22 cellular contexts compared by ENCODE assay signal in the genomic region with DNA sequence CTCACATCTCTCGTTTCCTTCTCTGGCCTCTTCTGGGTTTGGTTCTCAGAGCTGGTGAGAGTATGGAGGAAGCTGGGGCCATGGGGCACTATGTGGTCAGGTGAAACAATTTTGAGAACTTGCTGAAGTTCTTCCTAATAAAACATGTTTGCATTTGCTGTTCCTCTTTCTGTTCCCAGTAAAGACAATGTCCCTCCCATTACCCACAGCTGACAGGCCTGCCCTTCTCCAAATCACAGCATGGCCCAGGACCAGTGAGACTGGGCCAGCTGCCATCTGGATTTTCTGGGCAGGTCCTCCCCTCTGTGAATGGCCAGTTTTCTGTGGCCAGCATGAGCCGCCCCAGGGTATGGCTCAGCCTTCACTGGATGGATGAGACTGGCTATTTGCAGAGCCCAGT. TPM values are rescaled to one million over a fixed set of nuclear protein-coding genes. Genes with fewer than 3 reads are reported as not detected.
DNase-seq lines count a peak whose midpoint lies in the region; ATAC-seq and TF ChIP-seq lines count a peak whose summit lies in the region.
"Had no signal": no experiment of that assay in that cellular context is flagged by ENCODE, and none has a peak within 500 bp of the region (broad histone marks: within the 10 kb centered on the region; RNA-seq: fewer than 3 reads in every experiment).

A gene (minus strand): TSS at position 113 of the 400 bp plus-strand sequence.

- no peak for ATAC-seq in stimulated activated naive CD8-positive, alpha-beta T cell treated with anti-CD3 and anti-CD28 coated beads, Interleukin-15, Interleukin-2, amounts not matched to agents 100 U/mL and 50 U/mL, for 24 hours
- ATAC-seq in left ventricle myocardium superior (peak; percentile 50), upper lobe of right lung (peak; percentile 45), GM19351 (IDR thresholded peaks at IDR 0.05; ENCODE audit: unreplicated experiment) (no peak)
- ATAC-seq: body of pancreas, HCT116 had no signal

- no peak within 1 kb of the TSS for H3K9ac ChIP-seq in OCI-LY3 (ENCODE audit: low read length)
- H3K9ac ChIP-seq: SK-N-SH had no signal

- no peak for DNase-seq in stimulated activated naive CD8-positive, alpha-beta T cell treated with anti-CD3 and anti-CD28 coated beads, Interleukin-15, Interleukin-2, amounts not matched to agents 100 U/mL and 50 U/mL, for 24 hours
- DNase-seq in left ventricle myocardium superior, result no peak
- DNase-seq in upper lobe of right lung, result no peak
- no peak for DNase-seq in OCI-M1 (lab: John Stamatoyannopoulos, UW)
- no peak for DNase-seq in coronary artery (ENCODE audit: low spot score)
- DNase-seq: activated CD4-positive, CD25-positive, alpha-beta regulatory T cell treated with anti-CD3 and anti-CD28 coated beads, Interleukin-2, amount 50 U/mL, for 72 hours; activated naive CD8-positive, alpha-beta T cell treated with anti-CD3 and anti-CD28 coated beads for 36 hours; DND-41; kidney; NCI-H510A treated with DMSO at 0.1 percent for 48 hours; SK-N-SH; stimulated activated CD4-positive, alpha-beta T cell treated with anti-CD3 and anti-CD28 coated beads, Interleukin-15, amount 100 ng/mL, for 24 hours had no signal

- H3K27ac Mint-ChIP-seq in stimulated activated naive CD8-positive, alpha-beta T cell treated with anti-CD3 and anti-CD28 coated beads, Interleukin-15, Interleukin-2, amounts not matched to agents 100 ng/mL and 50 ng/mL, for 24 hours, result peak within 1 kb of the TSS; percentile 6
- H3K27ac Mint-ChIP-seq: activated naive CD8-positive, alpha-beta T cell treated with anti-CD3 and anti-CD28 coated beads for 36 hours had no signal

- peak within 1 kb of the TSS; percentile 34 for H3K4me2 ChIP-seq in OCI-LY3 (ENCODE audit: low read length)
- H3K4me2 ChIP-seq: SK-N-SH had no signal

- peaks cover 16% of the 10 kb centered on the region for H3K4me1 Mint-ChIP-seq in stimulated activated naive CD8-positive, alpha-beta T cell treated with anti-CD3 and anti-CD28 coated beads, Interleukin-15, Interleukin-2, amounts not matched to agents 100 ng/mL and 50 ng/mL, for 24 hours (ENCODE audit: low read depth)

- TF ChIP-seq CTCF in OCI-LY3 (IDR thresholded peaks at IDR 0.05; ENCODE audit: low read depth, low read length) (no peak), upper lobe of right lung (IDR thresholded peaks at IDR 0.05) (no peak), coronary artery (IDR thresholded peaks at IDR 0.05) (no peak)

- no peaks in the 10 kb centered on the region for H3K9me3 Mint-ChIP-seq in stimulated activated naive CD8-positive, alpha-beta T cell treated with anti-CD3 and anti-CD28 coated beads, Interleukin-15, Interleukin-2, amounts not matched to agents 100 ng/mL and 50 ng/mL, for 24 hours
- H3K9me3 Mint-ChIP-seq: activated naive CD8-positive, alpha-beta T cell treated with anti-CD3 and anti-CD28 coated beads for 36 hours had no signal

- H3K36me3 ChIP-seq in OCI-LY3 (replicated peaks; ENCODE audit: low read depth, low read length) (no peaks in the 10 kb centered on the region), upper lobe of right lung (no peaks in the 10 kb centered on the region)
- H3K36me3 ChIP-seq: thoracic aorta had no signal

- peaks cover 44% of the 10 kb centered on the region for H3K27me3 Mint-ChIP-seq in stimulated activated naive CD8-positive, alpha-beta T cell treated with anti-CD3 and anti-CD28 coated beads, Interleukin-15, Interleukin-2, amounts not matched to agents 100 ng/mL and 50 ng/mL, for 24 hours

- H4K20me1 ChIP-seq in OCI-LY3 (ENCODE audit: insufficient read depth, low read length), result no peaks in the 10 kb centered on the region

- no peaks in the 10 kb centered on the region for H3K36me3 Mint-ChIP-seq in stimulated activated naive CD8-positive, alpha-beta T cell treated with anti-CD3 and anti-CD28 coated beads, Interleukin-15, Interleukin-2, amounts not matched to agents 100 ng/mL and 50 ng/mL, for 24 hours (ENCODE audit: low read depth)
- H3K36me3 Mint-ChIP-seq: activated naive CD8-positive, alpha-beta T cell treated with anti-CD3 and anti-CD28 coated beads for 36 hours had no signal

- no peak within 1 kb of the TSS for H3K4me3 Mint-ChIP-seq in stimulated activated naive CD8-positive, alpha-beta T cell treated with anti-CD3 and anti-CD28 coated beads, Interleukin-15, Interleukin-2, amounts not matched to agents 100 ng/mL and 50 ng/mL, for 24 hours
- H3K4me3 Mint-ChIP-seq: activated naive CD8-positive, alpha-beta T cell treated with anti-CD3 and anti-CD28 coated beads for 36 hours had no signal

- H3K27ac ChIP-seq in OCI-LY3 (ENCODE audit: low read length), result no peak within 1 kb of the TSS
- no peak within 1 kb of the TSS for H3K27ac ChIP-seq in upper lobe of right lung
- no peak within 1 kb of the TSS for H3K27ac ChIP-seq in coronary artery
- H3K27ac ChIP-seq: body of pancreas, thoracic aorta had no signal

- H3K79me2 ChIP-seq in OCI-LY3 (ENCODE audit: low read length), result no peaks in the 10 kb centered on the region

- no peak within 1 kb of the TSS for H3K4me3 ChIP-seq in OCI-LY3 (ENCODE audit: low read length)
- no peak within 1 kb of the TSS for H3K4me3 ChIP-seq in upper lobe of right lung
- no peak within 1 kb of the TSS for H3K4me3 ChIP-seq in coronary artery
- H3K4me3 ChIP-seq: body of pancreas, thoracic aorta had no signal

- H3K27me3 ChIP-seq in OCI-LY3 (ENCODE audit: low read depth, low read length), result peaks cover 7% of the 10 kb centered on the region
- no peaks in the 10 kb centered on the region for H3K27me3 ChIP-seq in upper lobe of right lung
- H3K27me3 ChIP-seq: body of pancreas had no signal

- no peaks in the 10 kb centered on the region for H3K9me3 ChIP-seq in OCI-LY3 (ENCODE audit: insufficient read depth, low read length)
- H3K9me3 ChIP-seq in upper lobe of right lung, result no peaks in the 10 kb centered on the region
- H3K9me3 ChIP-seq: body of pancreas, SK-N-SH, thoracic aorta had no signal

- peaks cover 13% of the 10 kb centered on the region for H3K4me1 ChIP-seq in OCI-LY3 (ENCODE audit: low read length)
- peaks cover 7% of the 10 kb centered on the region for H3K4me1 ChIP-seq in upper lobe of right lung
- H3K4me1 ChIP-seq: body of pancreas had no signal

- H2AFZ ChIP-seq in OCI-LY3 (ENCODE audit: low read depth, low read length), result no peak within 1 kb of the TSS

- intact Hi-C loops in left ventricle myocardium superior (cut with micrococcal nuclease) (no loop called here), upper lobe of right lung (cut with DNase I) (no loop called here)

RNA-seq across cellular contexts. Expression of the gene that starts here (rescaled TPM):
- total RNA-seq in left ventricle myocardium superior, result not detected
- not detected for total RNA-seq in upper lobe of right lung
- total RNA-seq: activated CD8-positive, alpha-beta memory T cell treated with anti-CD3 and anti-CD28 coated beads for 36 hours; activated naive CD8-positive, alpha-beta T cell treated with anti-CD3 and anti-CD28 coated beads for 36 hours; body of pancreas; fibroblast of villous mesenchyme; OCI-LY7; renal cortical epithelial cell; thoracic aorta had no signal

Comparison
In these comparisons a context has a peak if more than half of its experiments do, and no peak if none do; other contexts are left out.
1. Peak in ATAC-seq in left ventricle myocardium superior; RNA of the gene not detected or under 1 TPM.
2. Peak in ATAC-seq in upper lobe of right lung; RNA of the gene not detected or under 1 TPM.